Comparison of ENCODE assay signal across 1 cellular context in the genomic region with DNA sequence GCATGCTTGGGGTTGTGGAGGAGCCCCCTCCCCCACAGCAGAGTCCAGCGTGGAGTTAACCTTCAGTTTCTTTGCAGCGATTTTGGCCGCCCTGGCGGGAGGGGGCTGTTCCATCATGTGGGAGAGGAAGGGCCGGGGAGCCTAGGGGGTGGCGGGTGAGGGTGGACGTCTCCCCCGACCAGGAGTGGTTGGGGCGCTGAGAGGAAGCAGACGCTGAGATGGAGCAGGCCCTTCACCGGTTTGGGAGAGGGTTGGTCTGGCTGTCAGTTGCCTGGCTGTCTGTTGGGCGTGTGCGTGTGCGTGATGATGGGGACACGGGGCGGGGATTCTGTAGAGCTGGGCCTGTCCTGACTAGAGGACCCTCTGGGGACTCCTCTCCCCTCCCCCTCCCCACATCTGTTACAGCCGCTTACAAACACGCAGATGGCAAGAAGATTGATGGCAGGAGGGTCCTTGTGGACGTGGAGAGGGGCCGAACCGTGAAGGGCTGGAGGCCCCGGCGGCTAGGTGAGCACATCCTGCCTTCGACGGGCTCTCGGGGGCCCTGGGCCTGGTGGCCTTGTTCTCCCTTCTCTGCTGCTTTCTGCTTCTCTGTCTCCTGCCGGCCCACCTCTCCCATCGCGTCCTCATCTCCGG.
A peak's percentile ranks its signal among the peaks of the same experiment; 100 is the strongest.
TF ChIP-seq lines count a peak whose summit lies in the region.

No MANE protein-coding gene starts in this region.

TF ChIP-seq in HepG2, 621 proteins besides CTCF, POLR2A, EP300 and RAD21:
- TF ChIP-seq ESRRA (CRISPR knock-in tag; IDR thresholded peaks at IDR 0.05; ENCODE audit: low read depth) (no peak), RBM22 (optimal IDR thresholded peaks at IDR 0.05; ENCODE audit: low read length) (peak; percentile 65), SIN3B (IDR thresholded peaks at IDR 0.05; ENCODE audit: low read length) (no peak), AGO2 (optimal IDR thresholded peaks at IDR 0.05; ENCODE audit: low read depth, low read length) (peak; percentile 69), PCBP1 (IDR thresholded peaks at IDR 0.05; ENCODE audit: borderline replicate concordance, low read depth, low read length) (0 out of 2 replicates have a peak, but pooled peaks have one; percentile 44), ZFP82 (CRISPR knock-in tag; IDR thresholded peaks at IDR 0.05; ENCODE audit: borderline replicate concordance) (no peak), RBFOX2 (IDR thresholded peaks at IDR 0.05; ENCODE audit: low read depth, low read length) (peak; percentile 54), CBFB (CRISPR knock-in tag; IDR thresholded peaks at IDR 0.05) (no peak), PATZ1 (CRISPR knock-in tag; IDR thresholded peaks at IDR 0.05) (no peak)
TF ChIP-seq in HepG2: peak in this region for 4.
